In genomic region chr13:27281420-27281819, GRCh38 we compare ENCODE assay signal across 25 cellular contexts. TPM values are rescaled to one million over a fixed set of nuclear protein-coding genes. Genes with fewer than 3 reads are reported as not detected.
DNase-seq lines count a peak whose midpoint lies in the region; ATAC-seq, FAIRE-seq and TF ChIP-seq lines count a peak whose summit lies in the region.
"Had no signal": no experiment of that assay in that cellular context is flagged by ENCODE, and none has a peak within 500 bp of the region (broad histone marks: within the 10 kb centered on the region; RNA-seq: fewer than 3 reads in every experiment).

No MANE protein-coding gene starts in this region.

- TF ChIP-seq CTCF in NB4 (IDR thresholded peaks at IDR 0.05; ENCODE audit: low read depth, low read length): no peak
- TF ChIP-seq CTCF in upper lobe of right lung (IDR thresholded peaks at IDR 0.05): no peak

- H3K9me3 ChIP-seq in upper lobe of right lung: no peaks in the 10 kb centered on the region
- H3K9me3 ChIP-seq: colonic mucosa, HAP-1 had no signal

- no peak overlapping the region for H3K27ac ChIP-seq in upper lobe of right lung
- H3K27ac ChIP-seq: colonic mucosa, skin epidermis had no signal

- H3K36me3 ChIP-seq in upper lobe of right lung: no peaks in the 10 kb centered on the region
- H3K36me3 ChIP-seq: colonic mucosa, HAP-1 had no signal

- DNase-seq in NCI-H146 (lab: John Stamatoyannopoulos, UW): peak; percentile 8
- DNase-seq in NCI-H146 treated with DMSO at 0.1 percent for 48 hours (lab: John Stamatoyannopoulos, UW; ENCODE audit: unreplicated experiment): no peak
- peak; percentile 39 for DNase-seq in NB4 (ENCODE audit: low read depth)
- DNase-seq in dermis blood vessel endothelial cell: peak; percentile 15
- DNase-seq in lung microvascular endothelial cell (ENCODE audit: low read depth in 2 of 2): peak; percentile 13 to 15
- DNase-seq in GM12892 (ENCODE audit: insufficient read length): no peak
- DNase-seq in upper lobe of right lung: no peak
- DNase-seq: anterior cingulate cortex; colonic mucosa; DND-41; glutamatergic neuron; mesendoderm; NCI-H1105; NCI-H2081; NCI-H446; occipital lobe; stimulated activated CD4-positive, alpha-beta T cell treated with anti-CD3 and anti-CD28 coated beads, Interleukin-2, amount 100 ng/mL, for 24 hours; T-helper 9 cell had no signal

- TF ChIP-seq POLR2A in NB4 (IDR thresholded peaks at IDR 0.05; ENCODE audit: extremely low read depth, insufficient read length): no peak
- TF ChIP-seq POLR2A in GM12892 (IDR thresholded peaks at IDR 0.05; ENCODE audit: low read depth, low read length): no peak

- intact Hi-C loops in upper lobe of right lung (cut with DNase I): no loop called here

- ATAC-seq in GM18502 (IDR thresholded peaks at IDR 0.05; ENCODE audit: poor library complexity, unreplicated experiment) (no peak), upper lobe of right lung (no peak)
- ATAC-seq: activated naive CD4-positive, alpha-beta T cell treated with anti-CD3 and anti-CD28 coated beads, Interleukin-2, amount 50 U/mL, for 72 hours; stimulated activated effector memory CD8-positive, alpha-beta T cell treated with anti-CD3 and anti-CD28 coated beads, Interleukin-12 subunit alpha, Interleukin-12 subunit beta, amount 100 ng/mL, for 72 hours; WTC11 had no signal

- H3K27me3 ChIP-seq in upper lobe of right lung: no peaks in the 10 kb centered on the region
- H3K27me3 ChIP-seq: colonic mucosa had no signal

- no peak for FAIRE-seq in GM12892 (lab: Jason Lieb, UNC)
- FAIRE-seq: A204.1 had no signal

- H3K4me1 ChIP-seq in upper lobe of right lung: no peaks in the 10 kb centered on the region
- H3K4me1 ChIP-seq: colonic mucosa, HAP-1 had no signal

- no peak overlapping the region for H3K4me3 ChIP-seq in NB4 (ENCODE audit: low read depth, low read length)
- H3K4me3 ChIP-seq in upper lobe of right lung: no peak overlapping the region
- H3K4me3 ChIP-seq: colonic mucosa, HAP-1, skin epidermis had no signal

RNA-seq across cellular contexts. Expression of gene RASL11A, which starts 10.8 kb away (rescaled TPM):
- total RNA-seq in dermis blood vessel endothelial cell: 2.8 and 3.1 TPM in 2 replicates
- 1.7 and 2.0 TPM in 2 replicates for total RNA-seq in lung microvascular endothelial cell
- polyA plus RNA-seq in GM12892 (2012; ENCODE audit: missing spikeins): 0.59 TPM
- 25.6 TPM for total RNA-seq in upper lobe of right lung

RNA-seq across cellular contexts. Expression of gene RPL21, which starts 30.1 kb away (rescaled TPM):
- total RNA-seq in dermis blood vessel endothelial cell (435 and 648 TPM in 2 replicates), lung microvascular endothelial cell (621 and 659 TPM in 2 replicates), upper lobe of right lung (806 TPM)
- 4,843 TPM for polyA plus RNA-seq in GM12892 (2012; ENCODE audit: missing spikeins)

Comparison
In these comparisons a context has a peak if more than half of its experiments do, and no peak if none do; other contexts are left out.
1. DNase-seq: peak in NCI-H146 (single experiment), NB4 (single experiment), dermis blood vessel endothelial cell (single experiment) and lung microvascular endothelial cell (2 of 2); none in NCI-H146 treated with DMSO at 0.1 percent for 48 hours (single experiment), GM12892 (single experiment) and upper lobe of right lung (single experiment).